ENCODE assay signal across 1 cellular context in genomic region chr20:36569847-36570429, GRCh38.
TF ChIP-seq lines count a peak whose summit lies in the region.

No MANE protein-coding gene starts in this region.

TF ChIP-seq in WTC11, 78 proteins besides CTCF, POLR2A, EP300 and RAD21 (continued from another document):
- TF ChIP-seq, protein P1, sequence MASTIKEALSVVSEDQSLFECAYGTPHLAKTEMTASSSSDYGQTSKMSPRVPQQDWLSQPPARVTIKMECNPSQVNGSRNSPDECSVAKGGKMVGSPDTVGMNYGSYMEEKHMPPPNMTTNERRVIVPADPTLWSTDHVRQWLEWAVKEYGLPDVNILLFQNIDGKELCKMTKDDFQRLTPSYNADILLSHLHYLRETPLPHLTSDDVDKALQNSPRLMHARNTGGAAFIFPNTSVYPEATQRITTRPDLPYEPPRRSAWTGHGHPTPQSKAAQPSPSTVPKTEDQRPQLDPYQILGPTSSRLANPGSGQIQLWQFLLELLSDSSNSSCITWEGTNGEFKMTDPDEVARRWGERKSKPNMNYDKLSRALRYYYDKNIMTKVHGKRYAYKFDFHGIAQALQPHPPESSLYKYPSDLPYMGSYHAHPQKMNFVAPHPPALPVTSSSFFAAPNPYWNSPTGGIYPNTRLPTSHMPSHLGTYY (CRISPR knock-in tag; IDR thresholded peaks at IDR 0.05) = no peak
